ENCODE assay signal across 27 cellular contexts in the genomic region with DNA sequence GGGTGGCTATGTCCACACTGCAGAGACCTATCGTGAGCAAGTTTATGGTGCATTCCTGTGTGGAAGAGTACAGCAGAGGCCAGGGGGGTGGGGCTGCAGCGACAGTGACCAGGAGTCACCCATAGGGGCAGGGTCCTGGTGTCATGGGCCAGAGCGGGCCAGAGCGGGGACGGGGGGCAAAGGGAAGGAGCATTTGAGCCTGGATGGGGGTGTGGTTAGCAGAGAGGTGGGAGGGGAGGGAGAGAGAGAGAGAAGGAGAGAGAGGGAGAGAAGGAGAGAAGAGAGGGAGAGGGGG. TPM values are rescaled to one million over a fixed set of nuclear protein-coding genes. Genes with fewer than 3 reads are reported as not detected.
"Had no signal": no experiment of that assay in that cellular context is flagged by ENCODE, and none has a peak within 500 bp of the region (broad histone marks: within the 10 kb centered on the region; RNA-seq: fewer than 3 reads in every experiment).

No MANE protein-coding gene starts in this region.

- H3K27ac ChIP-seq: brain microvascular endothelial cell, esophagus muscularis mucosa, prostate gland, testis, uterus, WERI-Rb-1 had no signal

- H3K36me3 ChIP-seq: brain microvascular endothelial cell, esophagus muscularis mucosa, prostate gland, uterus, WERI-Rb-1 had no signal

- H3K9me3 ChIP-seq: esophagus muscularis mucosa, prostate gland, testis, uterus had no signal

- H3K9me3 Mint-ChIP-seq: activated naive CD4-positive, alpha-beta T cell treated with anti-CD3 and anti-CD28 coated beads, Interleukin-2, amount 50 U/mL, for 72 hours; activated T-helper 1 cell treated with anti-CD3 and anti-CD28 coated beads, Interleukin-12 subunit alpha, Interleukin-12 subunit beta, Interleukin-2, Interleukin-4 antibody, amounts not matched to agents 30 ng/mL and 10 ng/mL and 1 ng/mL, durations not matched to agents 14 hours and 24 hours and 36 hours; central memory CD8-positive, alpha-beta T cell; naive thymus-derived CD4-positive, alpha-beta T cell; T-helper 2 cell treated with Interferon-gamma antibody and Interleukin-4, amounts not matched to agents 5 μg/mL and 100 μg/mL, for 36 hours had no signal

- H3K27ac Mint-ChIP-seq: activated CD8-positive, alpha-beta T cell treated with anti-CD3 and anti-CD28 coated beads, Interleukin-2, amount 10 ng/mL, durations not matched to agents 7 days and 5 days; activated naive CD4-positive, alpha-beta T cell treated with anti-CD3 and anti-CD28 coated beads, Interleukin-2, amount 50 U/mL, for 72 hours; activated T-helper 1 cell treated with anti-CD3 and anti-CD28 coated beads, Interleukin-12 subunit alpha, Interleukin-12 subunit beta, Interleukin-2, Interleukin-4 antibody, amounts not matched to agents 30 ng/mL and 10 ng/mL and 1 ng/mL, durations not matched to agents 14 hours and 24 hours and 36 hours; naive thymus-derived CD4-positive, alpha-beta T cell; T-helper 2 cell treated with Interferon-gamma antibody and Interleukin-4, amounts not matched to agents 5 μg/mL and 100 μg/mL, for 36 hours had no signal

- H3K4me3 Mint-ChIP-seq: activated CD8-positive, alpha-beta T cell treated with anti-CD3 and anti-CD28 coated beads, Interleukin-2, amount 10 ng/mL, durations not matched to agents 7 days and 5 days; activated T-helper 1 cell treated with anti-CD3 and anti-CD28 coated beads, Interleukin-12 subunit alpha, Interleukin-12 subunit beta, Interleukin-2, Interleukin-4 antibody, amounts not matched to agents 30 ng/mL and 10 ng/mL and 1 ng/mL, durations not matched to agents 14 hours and 24 hours and 36 hours; central memory CD8-positive, alpha-beta T cell; naive thymus-derived CD4-positive, alpha-beta T cell; T-helper 2 cell treated with Interferon-gamma antibody and Interleukin-4, amounts not matched to agents 5 μg/mL and 100 μg/mL, for 36 hours had no signal

- H3K4me3 ChIP-seq: esophagus muscularis mucosa, lung, prostate gland, testis, uterus had no signal

- DNase-seq: activated CD4-positive, alpha-beta T cell treated with anti-CD3 and anti-CD28 coated beads for 1 hour; activated CD4-positive, alpha-beta T cell treated with anti-CD3 and anti-CD28 coated beads, Interleukin-2, amount 50 U/mL, for 1 hour; activated CD8-positive, alpha-beta T cell treated with anti-CD3 and anti-CD28 coated beads, Interleukin-2, amount 10 ng/mL, durations not matched to agents 7 days and 5 days; activated gamma-delta T cell; brain microvascular endothelial cell; effector memory CD4-positive, alpha-beta T cell; hippocampal formation; kidney; naive thymus-derived CD4-positive, alpha-beta T cell; stimulated activated CD4-positive, alpha-beta T cell treated with anti-CD3 and anti-CD28 coated beads, Interleukin-2, amount 100 ng/mL, for 48 hours; stimulated activated CD8-positive, alpha-beta memory T cell treated with anti-CD3 and anti-CD28 coated beads, Interleukin-4, amount 100 ng/mL, for 48 hours; stimulated activated naive CD4-positive, alpha-beta T cell; testis; trophoblast cell; uterus; WERI-Rb-1 had no signal

- FAIRE-seq: colon, frontal cortex, kidney had no signal

- H3K36me3 Mint-ChIP-seq: activated naive CD4-positive, alpha-beta T cell treated with anti-CD3 and anti-CD28 coated beads, Interleukin-2, amount 50 U/mL, for 72 hours; naive thymus-derived CD4-positive, alpha-beta T cell had no signal

- H3K4me1 ChIP-seq: esophagus muscularis mucosa, prostate gland, testis, uterus had no signal

- H3K27me3 ChIP-seq: testis, uterus had no signal

- H3K4me1 Mint-ChIP-seq: central memory CD8-positive, alpha-beta T cell; naive thymus-derived CD4-positive, alpha-beta T cell had no signal

- ATAC-seq: activated CD8-positive, alpha-beta T cell treated with anti-CD3 and anti-CD28 coated beads, Interleukin-2, amount 10 ng/mL, durations not matched to agents 7 days and 5 days; activated naive CD4-positive, alpha-beta T cell treated with anti-CD3 and anti-CD28 coated beads, Interleukin-2, amount 50 U/mL, for 72 hours; left lobe of liver; naive thymus-derived CD4-positive, alpha-beta T cell had no signal

RNA-seq across cellular contexts. Expression of gene JPH3, which starts 17.8 kb away (rescaled TPM):
- total RNA-seq: activated CD8-positive, alpha-beta T cell treated with anti-CD3 and anti-CD28 coated beads, Interleukin-2, amount 10 ng/mL, durations not matched to agents 7 days and 5 days; activated T-helper 1 cell treated with anti-CD3 and anti-CD28 coated beads, Interleukin-12 subunit alpha, Interleukin-12 subunit beta, Interleukin-2, Interleukin-4 antibody, amounts not matched to agents 30 ng/mL and 10 ng/mL and 1 ng/mL, durations not matched to agents 14 hours and 24 hours and 36 hours; left lobe of liver; naive thymus-derived CD4-positive, alpha-beta T cell had no signal
- polyA plus RNA-seq: aorta; naive thymus-derived CD4-positive, alpha-beta T cell had no signal
